Comparison of ENCODE assay signal across 9 cellular contexts in genomic region chr10:20709708-20710107, GRCh38.
"Had no signal": no experiment of that assay in that cellular context is flagged by ENCODE, and none has a peak within 500 bp of the region (broad histone marks: within the 10 kb centered on the region; RNA-seq: fewer than 3 reads in every experiment).

No MANE protein-coding gene starts in this region.

- H3K27me3 Mint-ChIP-seq: IgD-negative memory B cell had no signal

- H3K27ac Mint-ChIP-seq: HFFc6, IgD-negative memory B cell had no signal

- H3K27ac ChIP-seq: HL-60 had no signal

- ATAC-seq: HCT116, HepG2 had no signal

- H3K36me3 Mint-ChIP-seq: IgD-negative memory B cell had no signal

- H3K4me3 Mint-ChIP-seq: HFFc6, IgD-negative memory B cell had no signal

- H3K4me3 ChIP-seq: HAP-1 had no signal

- H3K4me1 Mint-ChIP-seq: IgD-negative memory B cell had no signal

- H3K9me3 ChIP-seq: HAP-1 had no signal

- DNase-seq: GOT3, H7, HFFc6, KBM-7 had no signal

- H3K36me3 ChIP-seq: HAP-1 had no signal

- H3K4me1 ChIP-seq: HAP-1 had no signal
